In the genomic region with DNA sequence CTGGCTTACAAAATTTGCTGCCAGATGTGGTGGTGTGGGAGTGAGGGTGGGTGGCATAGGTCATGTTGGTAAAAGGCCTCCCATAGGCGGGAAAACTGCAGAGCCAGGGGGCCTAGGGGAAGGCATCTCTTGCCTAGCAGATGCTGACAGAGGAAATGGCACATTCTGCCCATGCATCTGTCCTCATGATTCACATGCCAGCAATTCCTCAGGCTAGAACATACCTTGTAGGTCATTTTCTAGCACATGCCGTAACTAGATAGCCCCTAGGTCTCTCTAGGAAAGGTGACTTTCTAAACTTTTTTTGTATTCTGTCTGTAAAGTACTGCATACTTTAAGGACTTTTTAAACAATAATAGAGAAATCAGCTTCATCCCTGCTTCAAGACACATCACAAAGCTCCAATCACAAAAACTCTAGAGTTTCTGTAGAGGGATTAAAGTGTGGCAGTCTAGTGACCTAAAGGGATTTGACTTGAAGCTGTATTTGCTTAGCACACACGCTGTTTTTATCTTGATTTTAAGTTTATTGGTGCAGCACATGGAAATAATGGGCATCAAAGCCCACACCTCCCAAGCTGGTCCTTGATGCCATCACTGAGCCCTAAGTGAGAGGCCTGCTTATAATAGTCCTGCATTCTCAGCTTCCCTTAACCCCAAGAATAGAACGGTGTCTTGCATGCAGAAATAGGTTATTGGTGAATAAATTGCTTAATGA, we compare ENCODE assay signal across 10 cellular contexts. TPM values are rescaled to one million over a fixed set of nuclear protein-coding genes. Genes with fewer than 3 reads are reported as not detected.
DNase-seq lines count a peak whose midpoint lies in the region; ATAC-seq and TF ChIP-seq lines count a peak whose summit lies in the region.
"Had no signal": no experiment of that assay in that cellular context is flagged by ENCODE, and none has a peak within 500 bp of the region (broad histone marks: within the 10 kb centered on the region; RNA-seq: fewer than 3 reads in every experiment).

No MANE protein-coding gene starts in this region.

- no peak for TF ChIP-seq POLR2A in gastroesophageal sphincter (IDR thresholded peaks at IDR 0.05)
- no peak for TF ChIP-seq POLR2A in upper lobe of left lung (IDR thresholded peaks at IDR 0.05)

- no peak for TF ChIP-seq CTCF in gastroesophageal sphincter (IDR thresholded peaks at IDR 0.05)
- no peak for TF ChIP-seq CTCF in upper lobe of left lung (IDR thresholded peaks at IDR 0.05)

- H3K4me1 ChIP-seq in gastroesophageal sphincter (no peaks in the 10 kb centered on the region), upper lobe of left lung (no peaks in the 10 kb centered on the region)
- H3K4me1 ChIP-seq: Caco-2 had no signal

- H3K9me3 ChIP-seq in gastroesophageal sphincter = no peaks in the 10 kb centered on the region
- H3K9me3 ChIP-seq in upper lobe of left lung = no peaks in the 10 kb centered on the region
- H3K9me3 ChIP-seq: Caco-2 had no signal

- H3K27me3 ChIP-seq in gastroesophageal sphincter (no peaks in the 10 kb centered on the region), upper lobe of left lung (no peaks in the 10 kb centered on the region)

- no peaks in the 10 kb centered on the region for H3K36me3 ChIP-seq in gastroesophageal sphincter
- no peaks in the 10 kb centered on the region for H3K36me3 ChIP-seq in upper lobe of left lung

- H3K27ac ChIP-seq in gastroesophageal sphincter = no peak overlapping the region
- no peak overlapping the region for H3K27ac ChIP-seq in upper lobe of left lung
- H3K27ac ChIP-seq: PC-9 had no signal

- H3K4me3 ChIP-seq in gastroesophageal sphincter = no peak overlapping the region
- H3K4me3 ChIP-seq in upper lobe of left lung = no peak overlapping the region
- H3K4me3 ChIP-seq: PC-9 had no signal

- DNase-seq in RPMI8226 (no peak), SKM-1 (lab: John Stamatoyannopoulos, UW; ENCODE audit: unreplicated experiment) (no peak), upper lobe of left lung (no peak)
- DNase-seq: NCI-H1048 had no signal

- WGBS in gastroesophageal sphincter (ENCODE audit: low coverage in 1 of 2), 2 donors = 71 to 92% methylated on average over 2 to 3 of the region's 4 CpGs
- 95 to 99% methylated on average over 4 of the region's 4 CpGs for WGBS in upper lobe of left lung, 2 donors

- TF ChIP-seq EP300 in gastroesophageal sphincter (IDR thresholded peaks at IDR 0.05) (no peak), upper lobe of left lung (IDR thresholded peaks at IDR 0.05) (no peak)

- peak; percentile 18 for ATAC-seq in GM18511 (IDR thresholded peaks at IDR 0.05; ENCODE audit: unreplicated experiment)
- ATAC-seq in GM21723 (IDR thresholded peaks at IDR 0.05; ENCODE audit: unreplicated experiment) = peak; percentile 21
- peak; percentile 10 for ATAC-seq in HG03175 (IDR thresholded peaks at IDR 0.05; ENCODE audit: unreplicated experiment)
- ATAC-seq in gastroesophageal sphincter = peak; percentile 9
- ATAC-seq in upper lobe of left lung (ENCODE audit: low FRiP score in 2 of 2) = no peak

RNA-seq across cellular contexts. Expression of gene ANKEF1, which starts 55.2 kb away (rescaled TPM):
- 1 to 10 TPM in 1 of 4 donors, under 1 TPM in 3; 0.47 to 1.3 (median 0.84) TPM for total RNA-seq in gastroesophageal sphincter
- 1 to 10 TPM; 1.0 to 7.5 (median 3.5) TPM for total RNA-seq in upper lobe of left lung

Comparison
In these comparisons a context has a peak if more than half of its experiments do, and no peak if none do; other contexts are left out.
1. ATAC-seq: peak in GM18511 (single experiment), GM21723 (single experiment), HG03175 (single experiment) and gastroesophageal sphincter (single experiment); none in upper lobe of left lung (0 of 2).